In genomic region chr20:58716476-58717277, GRCh38 we compare ENCODE assay signal across 1 cellular context.
TF ChIP-seq lines count a peak whose summit lies in the region.

No MANE protein-coding gene starts in this region.

TF ChIP-seq in HepG2, 621 proteins besides CTCF, POLR2A, EP300 and RAD21 (continued from another document):
- TF ChIP-seq PBX2 (CRISPR knock-in tag; IDR thresholded peaks at IDR 0.05) (no peak), ARNT2 (CRISPR knock-in tag; IDR thresholded peaks at IDR 0.05; ENCODE audit: low read depth) (peak; percentile 84), ZNF737 (CRISPR knock-in tag; IDR thresholded peaks at IDR 0.05; ENCODE audit: borderline replicate concordance) (no peak), YEATS2 (CRISPR knock-in tag; IDR thresholded peaks at IDR 0.05; ENCODE audit: borderline replicate concordance) (no peak), MATR3 (CRISPR knock-in tag; IDR thresholded peaks at IDR 0.05) (no peak), GMEB1 (CRISPR knock-in tag; IDR thresholded peaks at IDR 0.05; ENCODE audit: borderline replicate concordance) (0 out of 2 replicates have a peak, but pooled peaks have one; percentile 20), KLF16 (CRISPR knock-in tag; IDR thresholded peaks at IDR 0.05) (no peak), AKAP8 (CRISPR knock-in tag; IDR thresholded peaks at IDR 0.05) (peak; percentile 71; the same call in 1 of the 2 replicates), MTA1 (CRISPR knock-in tag; IDR thresholded peaks at IDR 0.05; ENCODE audit: borderline replicate concordance) (peak; percentile 50; the same call in 1 of the 2 replicates), HDAC6 (IDR thresholded peaks at IDR 0.05; ENCODE audit: low read depth, low read length) (no peak), ZNF703 (CRISPR knock-in tag; IDR thresholded peaks at IDR 0.05; ENCODE audit: borderline replicate concordance) (no peak), STAT6 (CRISPR knock-in tag; IDR thresholded peaks at IDR 0.05; ENCODE audit: borderline replicate concordance) (no peak), SALL1 (CRISPR knock-in tag; IDR thresholded peaks at IDR 0.05) (peak; percentile 51; the same call in 1 of the 2 replicates), HOXA3 (CRISPR knock-in tag; IDR thresholded peaks at IDR 0.05) (peak; percentile 37; the same call in 1 of the 2 replicates), HOXA9 (CRISPR knock-in tag; IDR thresholded peaks at IDR 0.05; ENCODE audit: borderline replicate concordance) (peak; percentile 33; the same call in 1 of the 2 replicates)
